Comparison of ENCODE assay signal across 1 cellular context in the genomic region with DNA sequence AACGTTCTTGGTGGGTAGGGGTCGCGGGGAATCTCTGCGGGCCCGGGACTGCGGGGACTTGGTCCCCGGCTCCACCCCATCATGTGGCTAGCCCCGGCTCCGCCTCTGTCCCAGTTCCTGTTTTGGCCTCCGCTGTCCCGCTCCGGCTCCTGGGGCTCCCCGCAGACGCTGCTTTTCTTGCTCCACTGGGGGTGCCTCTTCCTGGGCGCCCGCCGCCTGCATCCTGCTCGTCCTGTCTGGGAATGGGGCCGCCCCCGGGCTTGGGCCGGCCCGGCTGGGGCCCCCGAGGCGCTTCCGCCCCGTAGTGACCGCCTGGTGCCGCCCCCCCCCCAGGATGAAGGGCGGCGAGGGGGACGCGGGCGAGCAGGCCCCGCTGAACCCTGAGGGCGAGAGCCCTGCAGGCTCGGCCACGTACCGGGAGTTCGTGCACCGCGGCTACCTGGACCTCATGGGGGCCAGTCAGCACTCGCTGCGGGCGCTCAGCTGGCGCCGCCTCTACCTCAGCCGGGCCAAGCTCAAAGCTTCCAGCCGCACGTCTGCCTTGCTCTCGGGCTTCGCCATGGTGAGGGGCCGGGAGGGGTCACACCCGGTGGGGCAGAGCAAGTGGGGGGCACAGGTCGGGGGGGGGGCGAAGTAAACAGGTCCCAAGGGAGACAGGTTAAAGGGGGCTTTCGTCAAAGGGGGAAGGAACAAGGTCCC.
TF ChIP-seq lines count a peak whose summit lies in the region.

A gene (plus strand): TSS at position 113 of the 699 bp plus-strand sequence. CDS start 222 bp downstream, at position 335.

TF ChIP-seq in HepG2, 621 proteins besides CTCF, POLR2A, EP300 and RAD21 (continued from another document and continues in another):
- peak; percentile 31; the same call in 1 of the 2 replicates for TF ChIP-seq KDM5A (IDR thresholded peaks at IDR 0.05; ENCODE audit: borderline replicate concordance, low read length)
- no peak; the same call in 1 of the 2 replicates for TF ChIP-seq ZNF20 (CRISPR knock-in tag; IDR thresholded peaks at IDR 0.05)
- TF ChIP-seq PAWR (CRISPR knock-in tag; IDR thresholded peaks at IDR 0.05; ENCODE audit: borderline replicate concordance) = no peak
- TF ChIP-seq, protein P1, sequence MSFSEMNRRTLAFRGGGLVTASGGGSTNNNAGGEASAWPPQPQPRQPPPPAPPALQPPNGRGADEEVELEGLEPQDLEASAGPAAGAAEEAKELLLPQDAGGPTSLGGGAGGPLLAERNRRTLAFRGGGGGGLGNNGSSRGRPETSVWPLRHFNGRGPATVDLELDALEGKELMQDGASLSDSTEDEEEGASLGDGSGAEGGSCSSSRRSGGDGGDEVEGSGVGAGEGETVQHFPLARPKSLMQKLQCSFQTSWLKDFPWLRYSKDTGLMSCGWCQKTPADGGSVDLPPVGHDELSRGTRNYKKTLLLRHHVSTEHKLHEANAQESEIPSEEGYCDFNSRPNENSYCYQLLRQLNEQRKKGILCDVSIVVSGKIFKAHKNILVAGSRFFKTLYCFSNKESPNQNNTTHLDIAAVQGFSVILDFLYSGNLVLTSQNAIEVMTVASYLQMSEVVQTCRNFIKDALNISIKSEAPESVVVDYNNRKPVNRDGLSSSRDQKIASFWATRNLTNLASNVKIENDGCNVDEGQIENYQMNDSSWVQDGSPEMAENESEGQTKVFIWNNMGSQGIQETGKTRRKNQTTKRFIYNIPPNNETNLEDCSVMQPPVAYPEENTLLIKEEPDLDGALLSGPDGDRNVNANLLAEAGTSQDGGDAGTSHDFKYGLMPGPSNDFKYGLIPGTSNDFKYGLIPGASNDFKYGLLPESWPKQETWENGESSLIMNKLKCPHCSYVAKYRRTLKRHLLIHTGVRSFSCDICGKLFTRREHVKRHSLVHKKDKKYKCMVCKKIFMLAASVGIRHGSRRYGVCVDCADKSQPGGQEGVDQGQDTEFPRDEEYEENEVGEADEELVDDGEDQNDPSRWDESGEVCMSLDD (CRISPR knock-in tag; IDR thresholded peaks at IDR 0.05; ENCODE audit: borderline replicate concordance) = peak; percentile 77; the same call in 1 of the 2 replicates
- TF ChIP-seq PCBP1 (IDR thresholded peaks at IDR 0.05; ENCODE audit: borderline replicate concordance, low read depth, low read length) = no peak
- TF ChIP-seq, protein P2, sequence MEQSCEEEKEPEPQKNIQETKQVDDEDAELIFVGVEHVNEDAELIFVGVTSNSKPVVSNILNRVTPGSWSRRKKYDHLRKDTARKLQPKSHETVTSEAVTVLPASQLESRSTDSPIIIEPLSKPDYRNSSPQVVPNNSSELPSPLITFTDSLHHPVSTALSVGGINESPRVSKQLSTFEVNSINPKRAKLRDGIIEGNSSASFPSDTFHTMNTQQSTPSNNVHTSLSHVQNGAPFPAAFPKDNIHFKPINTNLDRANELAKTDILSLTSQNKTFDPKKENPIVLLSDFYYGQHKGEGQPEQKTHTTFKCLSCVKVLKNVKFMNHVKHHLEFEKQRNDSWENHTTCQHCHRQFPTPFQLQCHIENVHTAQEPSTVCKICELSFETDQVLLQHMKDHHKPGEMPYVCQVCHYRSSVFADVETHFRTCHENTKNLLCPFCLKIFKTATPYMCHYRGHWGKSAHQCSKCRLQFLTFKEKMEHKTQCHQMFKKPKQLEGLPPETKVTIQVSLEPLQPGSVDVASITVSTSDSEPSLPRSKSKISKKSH (CRISPR knock-in tag; IDR thresholded peaks at IDR 0.05; ENCODE audit: borderline replicate concordance) = no peak
- no peak for TF ChIP-seq RNF2 (conservative IDR thresholded peaks at IDR 0.05; ENCODE audit: low read depth)
- TF ChIP-seq MAF1 (CRISPR knock-in tag; IDR thresholded peaks at IDR 0.05; ENCODE audit: borderline replicate concordance) = no peak; the same call in 1 of the 2 replicates
- TF ChIP-seq SMARCE1 (IDR thresholded peaks at IDR 0.05; ENCODE audit: borderline replicate concordance) = no peak
- no peak; the same call in 1 of the 2 replicates for TF ChIP-seq ZNF607 (CRISPR knock-in tag; IDR thresholded peaks at IDR 0.05; ENCODE audit: borderline replicate concordance)
- no peak for TF ChIP-seq ZNF253 (CRISPR knock-in tag; IDR thresholded peaks at IDR 0.05; ENCODE audit: borderline replicate concordance)
- no peak for TF ChIP-seq DPF2 (CRISPR knock-in tag; IDR thresholded peaks at IDR 0.05; ENCODE audit: borderline replicate concordance, low read depth)
- TF ChIP-seq NFYB (CRISPR knock-in tag; IDR thresholded peaks at IDR 0.05) = no peak
- TF ChIP-seq, protein P3, sequence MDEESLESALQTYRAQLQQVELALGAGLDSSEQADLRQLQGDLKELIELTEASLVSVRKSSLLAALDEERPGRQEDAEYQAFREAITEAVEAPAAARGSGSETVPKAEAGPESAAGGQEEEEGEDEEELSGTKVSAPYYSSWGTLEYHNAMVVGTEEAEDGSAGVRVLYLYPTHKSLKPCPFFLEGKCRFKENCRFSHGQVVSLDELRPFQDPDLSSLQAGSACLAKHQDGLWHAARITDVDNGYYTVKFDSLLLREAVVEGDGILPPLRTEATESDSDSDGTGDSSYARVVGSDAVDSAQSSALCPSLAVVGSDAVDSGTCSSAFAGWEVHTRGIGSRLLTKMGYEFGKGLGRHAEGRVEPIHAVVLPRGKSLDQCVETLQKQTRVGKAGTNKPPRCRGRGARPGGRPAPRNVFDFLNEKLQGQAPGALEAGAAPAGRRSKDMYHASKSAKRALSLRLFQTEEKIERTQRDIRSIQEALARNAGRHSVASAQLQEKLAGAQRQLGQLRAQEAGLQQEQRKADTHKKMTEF (CRISPR knock-in tag; IDR thresholded peaks at IDR 0.05) = peak; percentile 68
- no peak for TF ChIP-seq ZNF792 (CRISPR knock-in tag; IDR thresholded peaks at IDR 0.05)
- TF ChIP-seq ZNF567 (CRISPR knock-in tag; IDR thresholded peaks at IDR 0.05; ENCODE audit: borderline replicate concordance) = peak; percentile 92; the same call in 1 of the 2 replicates
- no peak for TF ChIP-seq NFE2L2 (IDR thresholded peaks at IDR 0.05; ENCODE audit: low read length)
- no peak for TF ChIP-seq TEAD3 (CRISPR knock-in tag; optimal IDR thresholded peaks at IDR 0.05; ENCODE audit: borderline replicate concordance)
- TF ChIP-seq, protein P4, sequence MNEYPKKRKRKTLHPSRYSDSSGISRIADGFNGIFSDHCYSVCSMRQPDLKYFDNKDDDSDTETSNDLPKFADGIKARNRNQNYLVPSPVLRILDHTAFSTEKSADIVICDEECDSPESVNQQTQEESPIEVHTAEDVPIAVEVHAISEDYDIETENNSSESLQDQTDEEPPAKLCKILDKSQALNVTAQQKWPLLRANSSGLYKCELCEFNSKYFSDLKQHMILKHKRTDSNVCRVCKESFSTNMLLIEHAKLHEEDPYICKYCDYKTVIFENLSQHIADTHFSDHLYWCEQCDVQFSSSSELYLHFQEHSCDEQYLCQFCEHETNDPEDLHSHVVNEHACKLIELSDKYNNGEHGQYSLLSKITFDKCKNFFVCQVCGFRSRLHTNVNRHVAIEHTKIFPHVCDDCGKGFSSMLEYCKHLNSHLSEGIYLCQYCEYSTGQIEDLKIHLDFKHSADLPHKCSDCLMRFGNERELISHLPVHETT (CRISPR knock-in tag; conservative IDR thresholded peaks at IDR 0.05) = 0 out of 2 replicates have a peak, but pooled peaks have one; percentile 40
- TF ChIP-seq, protein P5, sequence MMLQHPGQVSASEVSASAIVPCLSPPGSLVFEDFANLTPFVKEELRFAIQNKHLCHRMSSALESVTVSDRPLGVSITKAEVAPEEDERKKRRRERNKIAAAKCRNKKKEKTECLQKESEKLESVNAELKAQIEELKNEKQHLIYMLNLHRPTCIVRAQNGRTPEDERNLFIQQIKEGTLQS (CRISPR knock-in tag; IDR thresholded peaks at IDR 0.05) = no peak
- no peak for TF ChIP-seq JUND (CRISPR knock-in tag; IDR thresholded peaks at IDR 0.05)
- TF ChIP-seq ZNF331 (CRISPR knock-in tag; IDR thresholded peaks at IDR 0.05) = 0 out of 2 replicates have a peak, but pooled peaks have one; percentile 14
- no peak for TF ChIP-seq ZFP36 (IDR thresholded peaks at IDR 0.05; ENCODE audit: borderline replicate concordance, low read depth, low read length, partially characterized antibody)
- TF ChIP-seq ZNF264 (CRISPR knock-in tag; IDR thresholded peaks at IDR 0.05) = 0 out of 2 replicates have a peak, but pooled peaks have one; percentile 56
- TF ChIP-seq, protein P6, sequence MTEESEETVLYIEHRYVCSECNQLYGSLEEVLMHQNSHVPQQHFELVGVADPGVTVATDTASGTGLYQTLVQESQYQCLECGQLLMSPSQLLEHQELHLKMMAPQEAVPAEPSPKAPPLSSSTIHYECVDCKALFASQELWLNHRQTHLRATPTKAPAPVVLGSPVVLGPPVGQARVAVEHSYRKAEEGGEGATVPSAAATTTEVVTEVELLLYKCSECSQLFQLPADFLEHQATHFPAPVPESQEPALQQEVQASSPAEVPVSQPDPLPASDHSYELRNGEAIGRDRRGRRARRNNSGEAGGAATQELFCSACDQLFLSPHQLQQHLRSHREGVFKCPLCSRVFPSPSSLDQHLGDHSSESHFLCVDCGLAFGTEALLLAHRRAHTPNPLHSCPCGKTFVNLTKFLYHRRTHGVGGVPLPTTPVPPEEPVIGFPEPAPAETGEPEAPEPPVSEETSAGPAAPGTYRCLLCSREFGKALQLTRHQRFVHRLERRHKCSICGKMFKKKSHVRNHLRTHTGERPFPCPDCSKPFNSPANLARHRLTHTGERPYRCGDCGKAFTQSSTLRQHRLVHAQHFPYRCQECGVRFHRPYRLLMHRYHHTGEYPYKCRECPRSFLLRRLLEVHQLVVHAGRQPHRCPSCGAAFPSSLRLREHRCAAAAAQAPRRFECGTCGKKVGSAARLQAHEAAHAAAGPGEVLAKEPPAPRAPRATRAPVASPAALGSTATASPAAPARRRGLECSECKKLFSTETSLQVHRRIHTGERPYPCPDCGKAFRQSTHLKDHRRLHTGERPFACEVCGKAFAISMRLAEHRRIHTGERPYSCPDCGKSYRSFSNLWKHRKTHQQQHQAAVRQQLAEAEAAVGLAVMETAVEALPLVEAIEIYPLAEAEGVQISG (CRISPR knock-in tag; IDR thresholded peaks at IDR 0.05) = peak; percentile 73
- TF ChIP-seq MTF1 (CRISPR knock-in tag; IDR thresholded peaks at IDR 0.05) = peak; percentile 20; the same call in 1 of the 2 replicates
- TF ChIP-seq ZNF547 (CRISPR knock-in tag; IDR thresholded peaks at IDR 0.05) = 0 out of 2 replicates have a peak, but pooled peaks have one; percentile 27
- TF ChIP-seq, protein P7, sequence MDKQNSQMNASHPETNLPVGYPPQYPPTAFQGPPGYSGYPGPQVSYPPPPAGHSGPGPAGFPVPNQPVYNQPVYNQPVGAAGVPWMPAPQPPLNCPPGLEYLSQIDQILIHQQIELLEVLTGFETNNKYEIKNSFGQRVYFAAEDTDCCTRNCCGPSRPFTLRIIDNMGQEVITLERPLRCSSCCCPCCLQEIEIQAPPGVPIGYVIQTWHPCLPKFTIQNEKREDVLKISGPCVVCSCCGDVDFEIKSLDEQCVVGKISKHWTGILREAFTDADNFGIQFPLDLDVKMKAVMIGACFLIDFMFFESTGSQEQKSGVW (CRISPR knock-in tag; IDR thresholded peaks at IDR 0.05; ENCODE audit: borderline replicate concordance) = 0 out of 2 replicates have a peak, but pooled peaks have one; percentile 16
- no peak for TF ChIP-seq ZNF33B (CRISPR knock-in tag; IDR thresholded peaks at IDR 0.05)
- 0 out of 2 replicates have a peak, but pooled peaks have one; percentile 54 for TF ChIP-seq TEAD2 (CRISPR knock-in tag; IDR thresholded peaks at IDR 0.05)
- TF ChIP-seq, protein P8, sequence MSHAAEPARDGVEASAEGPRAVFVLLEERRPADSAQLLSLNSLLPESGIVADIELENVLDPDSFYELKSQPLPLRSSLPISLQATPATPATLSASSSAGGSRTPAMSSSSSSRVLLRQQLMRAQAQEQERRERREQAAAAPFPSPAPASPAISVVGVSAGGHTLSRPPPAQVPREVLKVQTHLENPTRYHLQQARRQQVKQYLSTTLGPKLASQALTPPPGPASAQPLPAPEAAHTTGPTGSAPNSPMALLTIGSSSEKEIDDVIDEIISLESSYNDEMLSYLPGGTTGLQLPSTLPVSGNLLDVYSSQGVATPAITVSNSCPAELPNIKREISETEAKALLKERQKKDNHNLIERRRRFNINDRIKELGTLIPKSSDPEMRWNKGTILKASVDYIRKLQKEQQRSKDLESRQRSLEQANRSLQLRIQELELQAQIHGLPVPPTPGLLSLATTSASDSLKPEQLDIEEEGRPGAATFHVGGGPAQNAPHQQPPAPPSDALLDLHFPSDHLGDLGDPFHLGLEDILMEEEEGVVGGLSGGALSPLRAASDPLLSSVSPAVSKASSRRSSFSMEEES (CRISPR knock-in tag; IDR thresholded peaks at IDR 0.05) = peak; percentile 75
- TF ChIP-seq GTF3A (CRISPR knock-in tag; conservative IDR thresholded peaks at IDR 0.05) = no peak
- TF ChIP-seq RARG (CRISPR knock-in tag; IDR thresholded peaks at IDR 0.05; ENCODE audit: low read depth) = no peak; the same call in 1 of the 2 replicates
- TF ChIP-seq, protein P9, sequence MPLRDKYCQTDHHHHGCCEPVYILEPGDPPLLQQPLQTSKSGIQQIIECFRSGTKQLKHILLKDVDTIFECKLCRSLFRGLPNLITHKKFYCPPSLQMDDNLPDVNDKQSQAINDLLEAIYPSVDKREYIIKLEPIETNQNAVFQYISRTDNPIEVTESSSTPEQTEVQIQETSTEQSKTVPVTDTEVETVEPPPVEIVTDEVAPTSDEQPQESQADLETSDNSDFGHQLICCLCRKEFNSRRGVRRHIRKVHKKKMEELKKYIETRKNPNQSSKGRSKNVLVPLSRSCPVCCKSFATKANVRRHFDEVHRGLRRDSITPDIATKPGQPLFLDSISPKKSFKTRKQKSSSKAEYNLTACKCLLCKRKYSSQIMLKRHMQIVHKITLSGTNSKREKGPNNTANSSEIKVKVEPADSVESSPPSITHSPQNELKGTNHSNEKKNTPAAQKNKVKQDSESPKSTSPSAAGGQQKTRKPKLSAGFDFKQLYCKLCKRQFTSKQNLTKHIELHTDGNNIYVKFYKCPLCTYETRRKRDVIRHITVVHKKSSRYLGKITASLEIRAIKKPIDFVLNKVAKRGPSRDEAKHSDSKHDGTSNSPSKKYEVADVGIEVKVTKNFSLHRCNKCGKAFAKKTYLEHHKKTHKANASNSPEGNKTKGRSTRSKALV (CRISPR knock-in tag; IDR thresholded peaks at IDR 0.05) = 0 out of 2 replicates have a peak, but pooled peaks have one; percentile 6
- peak; percentile 71 for TF ChIP-seq HOXA3 (CRISPR knock-in tag; IDR thresholded peaks at IDR 0.05)
- TF ChIP-seq SMARCC2 (IDR thresholded peaks at IDR 0.05) = no peak
- TF ChIP-seq ZNF138 (CRISPR knock-in tag; IDR thresholded peaks at IDR 0.05; ENCODE audit: low read depth) = peak; percentile 65
- 0 out of 2 replicates have a peak, but pooled peaks have one; percentile 5 for TF ChIP-seq NRL (CRISPR knock-in tag; IDR thresholded peaks at IDR 0.05; ENCODE audit: borderline replicate concordance)
- TF ChIP-seq GLI4 (CRISPR knock-in tag; IDR thresholded peaks at IDR 0.05; ENCODE audit: borderline replicate concordance) = no peak
- TF ChIP-seq ZNF33A (CRISPR knock-in tag; IDR thresholded peaks at IDR 0.05; ENCODE audit: borderline replicate concordance) = no peak
- no peak; the same call in 1 of the 2 replicates for TF ChIP-seq TMF1 (CRISPR knock-in tag; IDR thresholded peaks at IDR 0.05; ENCODE audit: low read depth)
- no peak for TF ChIP-seq STAG1 (CRISPR knock-in tag; IDR thresholded peaks at IDR 0.05)
- TF ChIP-seq HDAC1 (CRISPR knock-in tag; IDR thresholded peaks at IDR 0.05) = 0 out of 2 replicates have a peak, but pooled peaks have one; percentile 35
- peak; percentile 68 for TF ChIP-seq ZNF430 (CRISPR knock-in tag; IDR thresholded peaks at IDR 0.05)
- peak; percentile 99 for TF ChIP-seq AGO1 (IDR thresholded peaks at IDR 0.05; ENCODE audit: low read depth, low read length, poor library complexity, severe bottlenecking)
- no peak for TF ChIP-seq MLLT10 (CRISPR knock-in tag; IDR thresholded peaks at IDR 0.05)
- no peak for TF ChIP-seq MTA1 (CRISPR knock-in tag; IDR thresholded peaks at IDR 0.05; ENCODE audit: borderline replicate concordance)
